ENCODE assay signal across 14 cellular contexts in genomic region chr22:41256254-41256897, GRCh38. TPM values are rescaled to one million over a fixed set of nuclear protein-coding genes. Genes with fewer than 3 reads are reported as not detected.
DNase-seq lines count a peak whose midpoint lies in the region; ATAC-seq and TF ChIP-seq lines count a peak whose summit lies in the region.
"Had no signal": no experiment of that assay in that cellular context is flagged by ENCODE, and none has a peak within 500 bp of the region (broad histone marks: within the 10 kb centered on the region; RNA-seq: fewer than 3 reads in every experiment).

No MANE protein-coding gene starts in this region.

- no peak overlapping the region for H3K4me3 ChIP-seq in foreskin fibroblast (ENCODE audit: low read depth in 1 of 2, low read length in 2 of 2)
- H3K4me3 ChIP-seq: Peyer's patch had no signal

- POLR2A ChIA-PET in WTC11 (lab: Charles Lee): no interaction called here
- POLR2A ChIA-PET in activated CD8-positive, alpha-beta T cell treated with anti-CD3 and anti-CD28 coated beads, Interleukin-2, amount 10 ng/mL, durations not matched to agents 7 days and 5 days (lab: Charles Lee): no interaction called here

- H3K4me3 Mint-ChIP-seq in WTC11: no peak overlapping the region
- no peak overlapping the region for H3K4me3 Mint-ChIP-seq in activated CD8-positive, alpha-beta T cell treated with anti-CD3 and anti-CD28 coated beads, Interleukin-2, amount 10 ng/mL, durations not matched to agents 7 days and 5 days
- H3K4me3 Mint-ChIP-seq: activated naive CD4-positive, alpha-beta T cell treated with anti-CD3 and anti-CD28 coated beads, Interleukin-2, amount 50 U/mL, for 24 hours; CD4-positive, CD25-positive, alpha-beta regulatory T cell had no signal

- peak; percentile 20 for TF ChIP-seq CTCF in 22Rv1 (IDR thresholded peaks at IDR 0.05)
- TF ChIP-seq CTCF in WTC11 (IDR thresholded peaks at IDR 0.05): no peak
- peak; percentile 8 for TF ChIP-seq CTCF in foreskin fibroblast (IDR thresholded peaks at IDR 0.05; ENCODE audit: low read depth, low read length)

- H3K9me3 Mint-ChIP-seq in WTC11: no peaks in the 10 kb centered on the region
- no peaks in the 10 kb centered on the region for H3K9me3 Mint-ChIP-seq in activated CD8-positive, alpha-beta T cell treated with anti-CD3 and anti-CD28 coated beads, Interleukin-2, amount 10 ng/mL, durations not matched to agents 7 days and 5 days (ENCODE audit: insufficient read depth)
- H3K9me3 Mint-ChIP-seq: activated naive CD4-positive, alpha-beta T cell treated with anti-CD3 and anti-CD28 coated beads, Interleukin-2, amount 50 U/mL, for 24 hours; CD4-positive, CD25-positive, alpha-beta regulatory T cell had no signal

- CTCF ChIA-PET in WTC11 (lab: Charles Lee): interaction anchor here (0.9 kb wide), 1 partner anchor 10 kb away, joined by 3 read pairs; no protein-coding TSS in a partner anchor
- CTCF ChIA-PET in activated CD8-positive, alpha-beta T cell treated with anti-CD3 and anti-CD28 coated beads, Interleukin-2, amount 10 ng/mL, durations not matched to agents 7 days and 5 days (lab: Charles Lee): interaction anchor here (1.2 kb wide), 1 partner anchor 19 kb away, joined by 4 read pairs; no protein-coding TSS in a partner anchor

- no peak for ATAC-seq in WTC11
- ATAC-seq in HG02973 (IDR thresholded peaks at IDR 0.05; ENCODE audit: unreplicated experiment): no peak
- no peak for ATAC-seq in activated CD8-positive, alpha-beta T cell treated with anti-CD3 and anti-CD28 coated beads, Interleukin-2, amount 10 ng/mL, durations not matched to agents 7 days and 5 days
- ATAC-seq: stimulated activated naive CD8-positive, alpha-beta T cell treated with anti-CD3 and anti-CD28 coated beads, Interleukin-15, Interleukin-2, amounts not matched to agents 100 U/mL and 50 U/mL, for 24 hours had no signal

- H3K27ac ChIP-seq in 22Rv1: peak overlapping the region; percentile 92
- H3K27ac ChIP-seq: Peyer's patch had no signal

- H3K27me3 Mint-ChIP-seq in WTC11 (ENCODE audit: low read depth): no peaks in the 10 kb centered on the region
- H3K27me3 Mint-ChIP-seq in activated CD8-positive, alpha-beta T cell treated with anti-CD3 and anti-CD28 coated beads, Interleukin-2, amount 10 ng/mL, durations not matched to agents 7 days and 5 days (ENCODE audit: low read depth): no peaks in the 10 kb centered on the region
- H3K27me3 Mint-ChIP-seq: activated naive CD4-positive, alpha-beta T cell treated with anti-CD3 and anti-CD28 coated beads, Interleukin-2, amount 50 U/mL, for 24 hours; CD4-positive, CD25-positive, alpha-beta regulatory T cell had no signal

- H3K36me3 Mint-ChIP-seq in WTC11: peaks cover 79% of the 10 kb centered on the region
- H3K36me3 Mint-ChIP-seq in activated CD8-positive, alpha-beta T cell treated with anti-CD3 and anti-CD28 coated beads, Interleukin-2, amount 10 ng/mL, durations not matched to agents 7 days and 5 days (ENCODE audit: low read depth): peaks cover 65% of the 10 kb centered on the region
- H3K36me3 Mint-ChIP-seq: activated naive CD4-positive, alpha-beta T cell treated with anti-CD3 and anti-CD28 coated beads, Interleukin-2, amount 50 U/mL, for 24 hours had no signal

- DNase-seq in H4 (ENCODE audit: low spot score): peak; percentile 49
- no peak for DNase-seq in WTC11 (ENCODE audit: low spot score)
- peak; percentile 67 to 83 for DNase-seq in foreskin fibroblast
- DNase-seq in activated CD8-positive, alpha-beta T cell treated with anti-CD3 and anti-CD28 coated beads, Interleukin-2, amount 10 ng/mL, durations not matched to agents 7 days and 5 days: no peak
- DNase-seq in NCI-H510A (lab: John Stamatoyannopoulos, UW): no peak
- no peak for DNase-seq in stimulated activated naive CD4-positive, alpha-beta T cell treated with Interleukin-2 at 50 U/mL for 16 hours (lab: John Stamatoyannopoulos, UW)
- DNase-seq: CD4-positive, CD25-positive, alpha-beta regulatory T cell; midbrain; NCI-H1105 treated with DMSO at 0.1 percent for 48 hours; Peyer's patch; stimulated activated naive CD8-positive, alpha-beta T cell treated with anti-CD3 and anti-CD28 coated beads, Interleukin-15, Interleukin-2, amounts not matched to agents 100 U/mL and 50 U/mL, for 24 hours had no signal

- H3K27ac Mint-ChIP-seq in WTC11: 0 out of 2 replicates have a peak overlapping the region, but pooled peaks have one; percentile 80
- H3K27ac Mint-ChIP-seq in activated CD8-positive, alpha-beta T cell treated with anti-CD3 and anti-CD28 coated beads, Interleukin-2, amount 10 ng/mL, durations not matched to agents 7 days and 5 days: no peak overlapping the region
- H3K27ac Mint-ChIP-seq: activated naive CD4-positive, alpha-beta T cell treated with anti-CD3 and anti-CD28 coated beads, Interleukin-2, amount 50 U/mL, for 24 hours had no signal

- peaks cover 12% of the 10 kb centered on the region for H3K4me1 Mint-ChIP-seq in WTC11
- H3K4me1 Mint-ChIP-seq in activated CD8-positive, alpha-beta T cell treated with anti-CD3 and anti-CD28 coated beads, Interleukin-2, amount 10 ng/mL, durations not matched to agents 7 days and 5 days (ENCODE audit: low read depth): no peaks in the 10 kb centered on the region
- H3K4me1 Mint-ChIP-seq: activated naive CD4-positive, alpha-beta T cell treated with anti-CD3 and anti-CD28 coated beads, Interleukin-2, amount 50 U/mL, for 24 hours; CD4-positive, CD25-positive, alpha-beta regulatory T cell had no signal

TF ChIP-seq in WTC11, 78 proteins besides CTCF, POLR2A, EP300 and RAD21 (continues in another document):
- TF ChIP-seq ATF2 (CRISPR knock-in tag; IDR thresholded peaks at IDR 0.05; ENCODE audit: borderline replicate concordance, low read depth): no peak
- no peak for TF ChIP-seq JAZF1 (CRISPR knock-in tag; IDR thresholded peaks at IDR 0.05)
- TF ChIP-seq FOXP4 (CRISPR knock-in tag; IDR thresholded peaks at IDR 0.05): no peak
- TF ChIP-seq IRF2 (CRISPR knock-in tag; IDR thresholded peaks at IDR 0.05; ENCODE audit: borderline replicate concordance, low read depth): no peak
- TF ChIP-seq, protein P1, sequence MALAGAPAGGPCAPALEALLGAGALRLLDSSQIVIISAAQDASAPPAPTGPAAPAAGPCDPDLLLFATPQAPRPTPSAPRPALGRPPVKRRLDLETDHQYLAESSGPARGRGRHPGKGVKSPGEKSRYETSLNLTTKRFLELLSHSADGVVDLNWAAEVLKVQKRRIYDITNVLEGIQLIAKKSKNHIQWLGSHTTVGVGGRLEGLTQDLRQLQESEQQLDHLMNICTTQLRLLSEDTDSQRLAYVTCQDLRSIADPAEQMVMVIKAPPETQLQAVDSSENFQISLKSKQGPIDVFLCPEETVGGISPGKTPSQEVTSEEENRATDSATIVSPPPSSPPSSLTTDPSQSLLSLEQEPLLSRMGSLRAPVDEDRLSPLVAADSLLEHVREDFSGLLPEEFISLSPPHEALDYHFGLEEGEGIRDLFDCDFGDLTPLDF (CRISPR knock-in tag; IDR thresholded peaks at IDR 0.05): no peak
- TF ChIP-seq NFE2L1 (CRISPR knock-in tag; IDR thresholded peaks at IDR 0.05): no peak
- no peak for TF ChIP-seq ZNF263 (CRISPR knock-in tag; IDR thresholded peaks at IDR 0.05; ENCODE audit: low read depth)

RNA-seq across cellular contexts. Expression of gene CHADL, which starts 15.6 kb away (rescaled TPM):
- not detected in 2 replicates for total RNA-seq in H4 (2014; rRNA removed; shearing (Covaris generic))
- total RNA-seq in WTC11 (2021): 1.2 to 1.7 TPM (median 1.5 TPM) in 3 replicates
- 1 to 10 TPM in 1 of 2 experiments, under 1 TPM in 1; 0.37 to 1.0 TPM for total RNA-seq in activated CD8-positive, alpha-beta T cell treated with anti-CD3 and anti-CD28 coated beads, Interleukin-2, amount 10 ng/mL, durations not matched to agents 7 days and 5 days

RNA-seq across cellular contexts. Expression of gene RANGAP1, which starts 29.6 kb away (rescaled TPM):
- total RNA-seq in H4 (2014; rRNA removed; shearing (Covaris generic)): 29.7 and 44.6 TPM in 2 replicates
- 144 to 160 TPM (median 151 TPM) in 3 replicates for total RNA-seq in WTC11 (2021)
- total RNA-seq in activated CD8-positive, alpha-beta T cell treated with anti-CD3 and anti-CD28 coated beads, Interleukin-2, amount 10 ng/mL, durations not matched to agents 7 days and 5 days: 100 to 1,000 TPM; 123 to 125 TPM

RNA-seq across cellular contexts. Expression of gene ZC3H7B, which starts 44.9 kb away (rescaled TPM):
- 17.8 and 17.9 TPM in 2 replicates for total RNA-seq in H4 (2014; rRNA removed; shearing (Covaris generic))
- 61.6 to 64.7 TPM (median 64.7 TPM) in 3 replicates for total RNA-seq in WTC11 (2021)
- 10 to 100 TPM; 48.4 to 50.8 TPM for total RNA-seq in activated CD8-positive, alpha-beta T cell treated with anti-CD3 and anti-CD28 coated beads, Interleukin-2, amount 10 ng/mL, durations not matched to agents 7 days and 5 days

RNA-seq across cellular contexts. Expression of gene L3MBTL2, which starts 51.3 kb away (rescaled TPM):
- total RNA-seq in H4 (2014; rRNA removed; shearing (Covaris generic)): 16.4 and 20.7 TPM in 2 replicates
- 25.2 to 28.0 TPM (median 25.6 TPM) in 3 replicates for total RNA-seq in WTC11 (2021)
- total RNA-seq in activated CD8-positive, alpha-beta T cell treated with anti-CD3 and anti-CD28 coated beads, Interleukin-2, amount 10 ng/mL, durations not matched to agents 7 days and 5 days: 10 to 100 TPM; 40.1 to 42.2 TPM

Comparison
In these comparisons a context has a peak if more than half of its experiments do, and no peak if none do; other contexts are left out.
1. DNase-seq: peak in H4 (single experiment) and foreskin fibroblast (2 of 2); none in WTC11 (single experiment), activated CD8-positive, alpha-beta T cell treated with anti-CD3 and anti-CD28 coated beads, Interleukin-2, amount 10 ng/mL, durations not matched to agents 7 days and 5 days (single experiment), NCI-H510A (single experiment) and stimulated activated naive CD4-positive, alpha-beta T cell treated with Interleukin-2 at 50 U/mL for 16 hours (single experiment).